Comparison of ENCODE assay signal across 19 cellular contexts in genomic region chr3:31014317-31015040, GRCh38.
A peak's percentile ranks its signal among the peaks of the same experiment; 100 is the strongest.
DNase-seq lines count a peak whose midpoint lies in the region; ATAC-seq and TF ChIP-seq lines count a peak whose summit lies in the region.
"Had no signal": no experiment of that assay in that cellular context is flagged by ENCODE, and none has a peak within 500 bp of the region (broad histone marks: within the 10 kb centered on the region; RNA-seq: fewer than 3 reads in every experiment).

No MANE protein-coding gene starts in this region.

- no peak overlapping the region for H3K27ac Mint-ChIP-seq in T-helper 2 cell treated with Interferon-gamma antibody and Interleukin-4, amounts not matched to agents 5 μg/mL and 100 μg/mL, for 36 hours
- H3K27ac Mint-ChIP-seq: activated B cell treated with CpG ODN at 0.5 μM for 24 hours; brain; CD14-positive monocyte; natural killer cell treated with Interleukin-12 subunit alpha and Interleukin-12 subunit beta and Interleukin-15 and Interleukin-18, amount 100 ng/mL, for 72 hours had no signal

- H3K27ac ChIP-seq in foreskin keratinocyte, result no peak overlapping the region
- H3K27ac ChIP-seq: skin epidermis, thoracic aorta had no signal

- no peaks in the 10 kb centered on the region for H3K27me3 ChIP-seq in foreskin keratinocyte

- no peaks in the 10 kb centered on the region for H3K4me1 Mint-ChIP-seq in T-helper 2 cell treated with Interferon-gamma antibody and Interleukin-4, amounts not matched to agents 5 μg/mL and 100 μg/mL, for 36 hours (ENCODE audit: low read depth)
- H3K4me1 Mint-ChIP-seq: activated B cell treated with CpG ODN at 0.5 μM for 24 hours had no signal

- H3K4me1 ChIP-seq in foreskin keratinocyte, result peaks cover 9% of the 10 kb centered on the region

- ATAC-seq in foreskin keratinocyte, result peak; percentile 82
- no peak for ATAC-seq in HG03097 (IDR thresholded peaks at IDR 0.05; ENCODE audit: low FRiP score, unreplicated experiment)
- no peak for ATAC-seq in HG03280 (IDR thresholded peaks at IDR 0.05; ENCODE audit: unreplicated experiment)
- ATAC-seq: natural killer cell treated with Interleukin-12 subunit alpha and Interleukin-12 subunit beta and Interleukin-15 and Interleukin-18, amount 100 ng/mL, for 72 hours had no signal

- peak; percentile 33 for DNase-seq in AG20443 (ENCODE audit: low spot score)
- DNase-seq in ELR (ENCODE audit: low read depth), result peak; percentile 89
- peak; percentile 18 for DNase-seq in T-helper 2 cell treated with Interferon-gamma antibody and Interleukin-4, amounts not matched to agents 5 μg/mL and 100 μg/mL, for 36 hours (ENCODE audit: low spot score)
- peak; percentile 72 to 92 for DNase-seq in foreskin keratinocyte
- no peak for DNase-seq in DMS114 treated with DMSO at 0.1 percent for 48 hours (lab: John Stamatoyannopoulos, UW; ENCODE audit: unreplicated experiment)
- DNase-seq: activated B cell treated with CpG ODN at 0.5 μM for 24 hours; activated naive CD4-positive, alpha-beta T cell treated with anti-CD3 and anti-CD28 coated beads, Interleukin-2, amount 50 U/mL, for 16 hours; islet precursor cell; NCI-H187 treated with DMSO at 0.1 percent for 48 hours; NCI-H446; posterior cingulate gyrus; SHP77 treated with DMSO at 0.1 percent for 48 hours had no signal

- no peak overlapping the region for H3K4me3 Mint-ChIP-seq in T-helper 2 cell treated with Interferon-gamma antibody and Interleukin-4, amounts not matched to agents 5 μg/mL and 100 μg/mL, for 36 hours
- H3K4me3 Mint-ChIP-seq: activated B cell treated with CpG ODN at 0.5 μM for 24 hours; brain; CD14-positive monocyte; natural killer cell treated with Interleukin-12 subunit alpha and Interleukin-12 subunit beta and Interleukin-15 and Interleukin-18, amount 100 ng/mL, for 72 hours had no signal

- no peak for TF ChIP-seq CTCF in foreskin keratinocyte (conservative IDR thresholded peaks at IDR 0.05)

- H3K9me3 Mint-ChIP-seq in T-helper 2 cell treated with Interferon-gamma antibody and Interleukin-4, amounts not matched to agents 5 μg/mL and 100 μg/mL, for 36 hours, result no peaks in the 10 kb centered on the region
- H3K9me3 Mint-ChIP-seq: natural killer cell treated with Interleukin-12 subunit alpha and Interleukin-12 subunit beta and Interleukin-15 and Interleukin-18, amount 100 ng/mL, for 72 hours had no signal

- H3K36me3 Mint-ChIP-seq in T-helper 2 cell treated with Interferon-gamma antibody and Interleukin-4, amounts not matched to agents 5 μg/mL and 100 μg/mL, for 36 hours (ENCODE audit: low read depth), result no peaks in the 10 kb centered on the region
- H3K36me3 Mint-ChIP-seq: brain; CD14-positive monocyte; natural killer cell treated with Interleukin-12 subunit alpha and Interleukin-12 subunit beta and Interleukin-15 and Interleukin-18, amount 100 ng/mL, for 72 hours had no signal

- H3K27me3 Mint-ChIP-seq in T-helper 2 cell treated with Interferon-gamma antibody and Interleukin-4, amounts not matched to agents 5 μg/mL and 100 μg/mL, for 36 hours (ENCODE audit: low read depth), result peaks cover 5% of the 10 kb centered on the region
- H3K27me3 Mint-ChIP-seq: activated B cell treated with CpG ODN at 0.5 μM for 24 hours had no signal
